In genomic region chr2:132936791-132937190, GRCh38 we compare ENCODE assay signal across 16 cellular contexts.
A peak's percentile ranks its signal among the peaks of the same experiment; 100 is the strongest.
DNase-seq lines count a peak whose midpoint lies in the region; ATAC-seq lines count a peak whose summit lies in the region.
"Had no signal": no experiment of that assay in that cellular context is flagged by ENCODE, and none has a peak within 500 bp of the region (broad histone marks: within the 10 kb centered on the region; RNA-seq: fewer than 3 reads in every experiment).

No MANE protein-coding gene starts in this region.

- POLR2A ChIA-PET in T-cell (lab: Charles Lee), result no interaction called here

- H3K27ac Mint-ChIP-seq in activated T-helper 2 cell treated with anti-CD3 and anti-CD28 coated beads, Interferon-gamma antibody, Interleukin-2, Interleukin-4, amounts not matched to agents 10 μg/mL and 5 μg/mL and 100 μg/mL, durations not matched to agents 14 hours and 24 hours and 36 hours, result no peak overlapping the region
- H3K27ac Mint-ChIP-seq in T-cell, result no peak overlapping the region
- H3K27ac Mint-ChIP-seq in activated T-helper 17 cell treated with anti-CD3 and anti-CD28 coated beads, Interleukin-2, amount 50 U/mL, for 72 hours, result no peak overlapping the region
- H3K27ac Mint-ChIP-seq: HFFc6; natural killer cell treated with Interleukin-12 subunit alpha and Interleukin-12 subunit beta and Interleukin-15 and Interleukin-18, amount 100 ng/mL, for 72 hours had no signal

- peak; percentile 89 for ATAC-seq in GM18508 (IDR thresholded peaks at IDR 0.05; ENCODE audit: insufficient read depth, unreplicated experiment)
- peak; percentile 66 for ATAC-seq in GM21381 (IDR thresholded peaks at IDR 0.05; ENCODE audit: unreplicated experiment)
- peak; percentile 51 for ATAC-seq in HG02973 (IDR thresholded peaks at IDR 0.05; ENCODE audit: unreplicated experiment)
- ATAC-seq in T-cell (replicated peaks in 1 of 4), result no peak
- no peak for ATAC-seq in activated T-helper 17 cell treated with anti-CD3 and anti-CD28 coated beads, Interleukin-2, amount 50 U/mL, for 72 hours (replicated peaks)
- ATAC-seq: natural killer cell treated with Interleukin-12 subunit alpha and Interleukin-12 subunit beta and Interleukin-15 and Interleukin-18, amount 100 ng/mL, for 72 hours had no signal

- intact Hi-C loops in activated T-helper 2 cell treated with anti-CD3 and anti-CD28 coated beads, Interferon-gamma antibody, Interleukin-2, Interleukin-4, amounts not matched to agents 10 μg/mL and 5 μg/mL and 100 μg/mL, durations not matched to agents 14 hours and 24 hours and 36 hours (cut with micrococcal nuclease), result no loop called here

- no peaks in the 10 kb centered on the region for H3K4me1 Mint-ChIP-seq in activated T-helper 2 cell treated with anti-CD3 and anti-CD28 coated beads, Interferon-gamma antibody, Interleukin-2, Interleukin-4, amounts not matched to agents 10 μg/mL and 5 μg/mL and 100 μg/mL, durations not matched to agents 14 hours and 24 hours and 36 hours (ENCODE audit: low read depth)
- no peaks in the 10 kb centered on the region for H3K4me1 Mint-ChIP-seq in T-cell
- H3K4me1 Mint-ChIP-seq in activated T-helper 17 cell treated with anti-CD3 and anti-CD28 coated beads, Interleukin-2, amount 50 U/mL, for 72 hours, result no peaks in the 10 kb centered on the region

- no peaks in the 10 kb centered on the region for H3K27me3 Mint-ChIP-seq in activated T-helper 2 cell treated with anti-CD3 and anti-CD28 coated beads, Interferon-gamma antibody, Interleukin-2, Interleukin-4, amounts not matched to agents 10 μg/mL and 5 μg/mL and 100 μg/mL, durations not matched to agents 14 hours and 24 hours and 36 hours (ENCODE audit: low read depth)
- H3K27me3 Mint-ChIP-seq in T-cell, result no peaks in the 10 kb centered on the region
- H3K27me3 Mint-ChIP-seq in activated T-helper 17 cell treated with anti-CD3 and anti-CD28 coated beads, Interleukin-2, amount 50 U/mL, for 72 hours, result no peaks in the 10 kb centered on the region
- H3K27me3 Mint-ChIP-seq: natural killer cell treated with Interleukin-12 subunit alpha and Interleukin-12 subunit beta and Interleukin-15 and Interleukin-18, amount 100 ng/mL, for 72 hours had no signal

- DNase-seq in MV-4-11 (lab: John Stamatoyannopoulos, UW), result peak; percentile 62
- no peak for DNase-seq in activated T-helper 2 cell treated with anti-CD3 and anti-CD28 coated beads, Interferon-gamma antibody, Interleukin-2, Interleukin-4, amounts not matched to agents 10 μg/mL and 5 μg/mL and 100 μg/mL, durations not matched to agents 14 hours and 24 hours and 36 hours (ENCODE audit: low spot score)
- no peak for DNase-seq in globus pallidus (ENCODE audit: low spot score)
- no peak for DNase-seq in T-cell
- DNase-seq: activated T-cell treated with anti-CD3 and anti-CD28 coated beads, Interleukin-2, amount 50 U/mL, for 1 hour; DMS79 treated with DMSO at 0.1 percent for 48 hours; HFFc6; hippocampal formation; retina; stimulated activated naive CD4-positive, alpha-beta T cell; SW 1271 had no signal

- H3K4me3 Mint-ChIP-seq in activated T-helper 2 cell treated with anti-CD3 and anti-CD28 coated beads, Interferon-gamma antibody, Interleukin-2, Interleukin-4, amounts not matched to agents 10 μg/mL and 5 μg/mL and 100 μg/mL, durations not matched to agents 14 hours and 24 hours and 36 hours (ENCODE audit: low read depth), result no peak overlapping the region
- no peak overlapping the region for H3K4me3 Mint-ChIP-seq in T-cell
- H3K4me3 Mint-ChIP-seq in activated T-helper 17 cell treated with anti-CD3 and anti-CD28 coated beads, Interleukin-2, amount 50 U/mL, for 72 hours, result no peak overlapping the region
- H3K4me3 Mint-ChIP-seq: HFFc6; natural killer cell treated with Interleukin-12 subunit alpha and Interleukin-12 subunit beta and Interleukin-15 and Interleukin-18, amount 100 ng/mL, for 72 hours had no signal

- no peaks in the 10 kb centered on the region for H3K9me3 Mint-ChIP-seq in activated T-helper 2 cell treated with anti-CD3 and anti-CD28 coated beads, Interferon-gamma antibody, Interleukin-2, Interleukin-4, amounts not matched to agents 10 μg/mL and 5 μg/mL and 100 μg/mL, durations not matched to agents 14 hours and 24 hours and 36 hours
- H3K9me3 Mint-ChIP-seq in T-cell, result peaks cover 0 to 8% (median 8%) of the 10 kb centered on the region in 3 donors
- H3K9me3 Mint-ChIP-seq in activated T-helper 17 cell treated with anti-CD3 and anti-CD28 coated beads, Interleukin-2, amount 50 U/mL, for 72 hours, result no peaks in the 10 kb centered on the region

- CTCF ChIA-PET in T-cell (lab: Charles Lee), result no interaction called here

- H3K36me3 Mint-ChIP-seq in activated T-helper 2 cell treated with anti-CD3 and anti-CD28 coated beads, Interferon-gamma antibody, Interleukin-2, Interleukin-4, amounts not matched to agents 10 μg/mL and 5 μg/mL and 100 μg/mL, durations not matched to agents 14 hours and 24 hours and 36 hours (ENCODE audit: low read depth), result no peaks in the 10 kb centered on the region
- H3K36me3 Mint-ChIP-seq in T-cell, result no peaks in the 10 kb centered on the region
- no peaks in the 10 kb centered on the region for H3K36me3 Mint-ChIP-seq in activated T-helper 17 cell treated with anti-CD3 and anti-CD28 coated beads, Interleukin-2, amount 50 U/mL, for 72 hours (ENCODE audit: low read depth)
- H3K36me3 Mint-ChIP-seq: natural killer cell treated with Interleukin-12 subunit alpha and Interleukin-12 subunit beta and Interleukin-15 and Interleukin-18, amount 100 ng/mL, for 72 hours had no signal

Comparison
In these comparisons a context has a peak if more than half of its experiments do, and no peak if none do; other contexts are left out.
1. ATAC-seq: peak in GM18508 (single experiment), GM21381 (single experiment) and HG02973 (single experiment); none in T-cell (0 of 4) and activated T-helper 17 cell treated with anti-CD3 and anti-CD28 coated beads, Interleukin-2, amount 50 U/mL, for 72 hours (single experiment).